Comparison of ENCODE assay signal across 1 cellular context in the genomic region with DNA sequence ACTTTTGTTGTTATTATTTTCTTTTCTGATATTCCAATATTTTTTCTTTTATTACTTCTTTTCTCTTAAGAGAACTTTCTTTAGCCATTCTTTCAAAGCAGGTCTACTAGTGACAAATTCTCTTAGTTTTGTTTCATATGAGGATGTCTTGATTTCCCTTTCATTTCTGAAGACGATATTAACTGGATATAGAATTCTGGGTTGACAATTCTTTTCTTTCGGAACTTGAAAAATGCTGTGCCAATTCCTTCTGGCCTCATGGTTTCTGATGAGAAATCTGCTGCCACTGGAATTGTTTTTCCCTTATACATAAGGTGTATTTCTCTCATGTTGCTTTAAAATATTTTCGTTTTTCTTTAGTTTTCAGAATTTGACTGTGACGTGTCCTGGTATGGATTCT.
A peak's percentile ranks its signal among the peaks of the same experiment; 100 is the strongest.
TF ChIP-seq lines count a peak whose summit lies in the region.

No MANE protein-coding gene starts in this region.

TF ChIP-seq in HEK293, 187 proteins besides CTCF, POLR2A, EP300 and RAD21 (continued from another document):
- TF ChIP-seq SETDB1 (IDR thresholded peaks at IDR 0.05; ENCODE audit: insufficient read length, low read length), result peak; percentile 98
- TF ChIP-seq ZNF837 (tag by site-specific recombination; IDR thresholded peaks at IDR 0.05), result no peak
